Comparison of ENCODE assay signal across 8 cellular contexts in genomic region chr1:228085287-228085926, GRCh38. TPM values are rescaled to one million over a fixed set of nuclear protein-coding genes. Genes with fewer than 3 reads are reported as not detected.
A peak's percentile ranks its signal among the peaks of the same experiment; 100 is the strongest.
DNase-seq lines count a peak whose midpoint lies in the region; ATAC-seq and TF ChIP-seq lines count a peak whose summit lies in the region.

No MANE protein-coding gene starts in this region.

- in situ Hi-C loops in ACHN (cut with HindIII; ENCODE audit: low pct_ligation_motif_present, low pct_unique_long_range_greater_than_20kb, low sequenced_read_pairs), result no loop called here

- no peak for TF ChIP-seq CTCF in mucosa of descending colon (IDR thresholded peaks at IDR 0.05)

- peak overlapping the region; percentile 91 for H3K4me3 Mint-ChIP-seq in central memory CD8-positive, alpha-beta T cell

- H3K9me3 ChIP-seq in BLaER1 (peaks cover 8% of the 10 kb centered on the region; the same call in 1 of the 2 replicates), mucosa of descending colon (no peaks in the 10 kb centered on the region)

- H3K27me3 Mint-ChIP-seq in central memory CD8-positive, alpha-beta T cell, result no peaks in the 10 kb centered on the region

- H3K9ac ChIP-seq in BLaER1, result peak overlapping the region; percentile 100; the same call in 1 of the 2 replicates

- no peaks in the 10 kb centered on the region for H3K27me3 ChIP-seq in BLaER1

- intact Hi-C loops in mucosa of descending colon (cut with DNase I, micrococcal nuclease), result no loop called here

- H3K4me2 ChIP-seq in BLaER1, result peak overlapping the region; percentile 99

- DNase-seq in LHCN-M2 (ENCODE audit: low read depth) (peak; percentile 62), mucosa of descending colon (peak; percentile 50 to 59 (median 51)), ACHN (no peak), 8988T (no peak), NCI-H524 (lab: John Stamatoyannopoulos, UW) (no peak)
- no peak for DNase-seq in central memory CD8-positive, alpha-beta T cell (ENCODE audit: low spot score in 2 of 2)

- H3K4me1 ChIP-seq in BLaER1, result peaks cover 81% of the 10 kb centered on the region
- H3K4me1 ChIP-seq in mucosa of descending colon (ENCODE audit: low read depth), result peaks cover 69% of the 10 kb centered on the region

- ATAC-seq in central memory CD8-positive, alpha-beta T cell (replicated peaks; ENCODE audit: extremely low read depth, poor library complexity, severe bottlenecking), result no peak
- ATAC-seq in mucosa of descending colon (peak; percentile 43), GM19324 (IDR thresholded peaks at IDR 0.05; ENCODE audit: low FRiP score, unreplicated experiment) (no peak)

- peaks cover 82% of the 10 kb centered on the region for H3K4me1 Mint-ChIP-seq in central memory CD8-positive, alpha-beta T cell

- peak overlapping the region; percentile 94 for H3K27ac Mint-ChIP-seq in central memory CD8-positive, alpha-beta T cell (ENCODE audit: low read depth)

- peaks cover 45% of the 10 kb centered on the region for H3K36me3 Mint-ChIP-seq in central memory CD8-positive, alpha-beta T cell (ENCODE audit: insufficient read depth)

- H3K9me3 Mint-ChIP-seq in central memory CD8-positive, alpha-beta T cell, result no peaks in the 10 kb centered on the region

- H3K27ac ChIP-seq in BLaER1, result no peak overlapping the region

- peaks cover 77% of the 10 kb centered on the region for H4K20me1 ChIP-seq in BLaER1

- H3K4me3 ChIP-seq in BLaER1 (no peak overlapping the region), mucosa of descending colon (no peak overlapping the region)

- H3K36me3 ChIP-seq in BLaER1 (peaks cover 58% of the 10 kb centered on the region), mucosa of descending colon (ENCODE audit: low read depth) (no peaks in the 10 kb centered on the region)

RNA-seq across cellular contexts. Expression of gene ARF1, which starts 2.9 kb away (rescaled TPM):
- total RNA-seq in LHCN-M2 (2014; rRNA removed) (354 and 378 TPM in 2 replicates), mucosa of descending colon (100 to 1,000 TPM; 339 to 490 (median 479) TPM)
- 580 TPM for polyA plus RNA-seq in LHCN-M2 (2012)

RNA-seq across cellular contexts. Expression of gene C1orf35, which starts 17.7 kb away (rescaled TPM):
- 16.3 and 18.5 TPM in 2 replicates for total RNA-seq in LHCN-M2 (2014; rRNA removed)
- polyA plus RNA-seq in LHCN-M2 (2012), result 18.0 TPM
- 10 to 100 TPM; 10.6 to 15.7 (median 13.9) TPM for total RNA-seq in mucosa of descending colon

RNA-seq across cellular contexts. Expression of gene MRPL55, which starts 23.7 kb away (rescaled TPM):
- total RNA-seq in LHCN-M2 (2014; rRNA removed) (55.0 and 78.6 TPM in 2 replicates), mucosa of descending colon (10 to 100 TPM; 24.3 to 42.1 (median 37.3) TPM)
- polyA plus RNA-seq in LHCN-M2 (2012), result 86.5 TPM

RNA-seq across cellular contexts. Expression of gene GUK1, which starts 54.7 kb away (rescaled TPM):
- total RNA-seq in LHCN-M2 (2014; rRNA removed) (376 and 378 TPM in 2 replicates), mucosa of descending colon (100 to 1,000 TPM; 165 to 182 (median 178) TPM)
- 435 TPM for polyA plus RNA-seq in LHCN-M2 (2012)

Comparison
In these comparisons a context has a peak if more than half of its experiments do, and no peak if none do; other contexts are left out.
1. DNase-seq: peak in LHCN-M2 (single experiment) and mucosa of descending colon (3 of 3); none in central memory CD8-positive, alpha-beta T cell (0 of 2), ACHN (single experiment), 8988T (single experiment) and NCI-H524 (0 of 2).